ENCODE assay signal across 1 cellular context in the genomic region with DNA sequence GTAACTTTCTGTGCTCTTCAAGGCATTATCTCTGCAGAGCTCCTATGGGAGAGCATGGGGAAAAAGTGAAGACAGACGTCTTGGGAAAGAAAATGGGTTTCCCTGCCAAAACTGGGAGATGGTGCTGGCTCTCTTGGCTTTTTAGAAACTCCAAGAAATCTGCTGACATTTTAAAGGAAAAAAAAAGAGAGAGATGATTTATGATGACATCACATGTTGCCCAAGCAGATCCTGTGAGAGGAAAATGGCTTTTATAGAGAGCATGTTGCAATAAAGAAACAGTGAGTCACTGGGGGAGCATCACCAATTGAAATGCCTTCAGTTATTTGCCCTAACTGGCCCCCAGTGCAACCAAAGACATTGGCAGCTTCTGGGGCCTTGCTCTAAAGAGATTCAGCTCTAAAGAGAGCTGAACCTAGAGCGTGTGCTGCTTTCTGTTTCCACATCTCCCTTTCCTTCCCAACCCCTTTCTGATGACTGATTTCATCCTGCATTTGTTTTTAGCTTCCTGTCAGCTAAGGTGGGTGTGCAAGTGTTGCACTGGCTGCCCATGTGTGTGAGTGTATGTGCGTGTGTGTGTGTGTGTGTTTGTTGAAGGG.
TF ChIP-seq lines count a peak whose summit lies in the region.

No MANE protein-coding gene starts in this region.

TF ChIP-seq in HEK293, 187 proteins besides CTCF, POLR2A, EP300 and RAD21 (continued from another document):
- TF ChIP-seq ZNF660 (tag by site-specific recombination; IDR thresholded peaks at IDR 0.05): peak; percentile 81
- no peak for TF ChIP-seq ZNF555 (tag by site-specific recombination; conservative IDR thresholded peaks at IDR 0.05)
- TF ChIP-seq WT1 (tag by site-specific recombination; IDR thresholded peaks at IDR 0.05): no peak
- TF ChIP-seq ZNF391 (tag by site-specific recombination; IDR thresholded peaks at IDR 0.05; ENCODE audit: borderline replicate concordance, low read depth): no peak
- TF ChIP-seq KLF7 (tag by site-specific recombination; IDR thresholded peaks at IDR 0.05; ENCODE audit: borderline replicate concordance): 0 out of 2 replicates have a peak, but pooled peaks have one; percentile 22
- TF ChIP-seq, protein P1, sequence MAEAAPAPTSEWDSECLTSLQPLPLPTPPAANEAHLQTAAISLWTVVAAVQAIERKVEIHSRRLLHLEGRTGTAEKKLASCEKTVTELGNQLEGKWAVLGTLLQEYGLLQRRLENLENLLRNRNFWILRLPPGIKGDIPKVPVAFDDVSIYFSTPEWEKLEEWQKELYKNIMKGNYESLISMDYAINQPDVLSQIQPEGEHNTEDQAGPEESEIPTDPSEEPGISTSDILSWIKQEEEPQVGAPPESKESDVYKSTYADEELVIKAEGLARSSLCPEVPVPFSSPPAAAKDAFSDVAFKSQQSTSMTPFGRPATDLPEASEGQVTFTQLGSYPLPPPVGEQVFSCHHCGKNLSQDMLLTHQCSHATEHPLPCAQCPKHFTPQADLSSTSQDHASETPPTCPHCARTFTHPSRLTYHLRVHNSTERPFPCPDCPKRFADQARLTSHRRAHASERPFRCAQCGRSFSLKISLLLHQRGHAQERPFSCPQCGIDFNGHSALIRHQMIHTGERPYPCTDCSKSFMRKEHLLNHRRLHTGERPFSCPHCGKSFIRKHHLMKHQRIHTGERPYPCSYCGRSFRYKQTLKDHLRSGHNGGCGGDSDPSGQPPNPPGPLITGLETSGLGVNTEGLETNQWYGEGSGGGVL (tag by site-specific recombination; IDR thresholded peaks at IDR 0.05): peak; percentile 34
- TF ChIP-seq ZNF324 (tag by site-specific recombination; IDR thresholded peaks at IDR 0.05): 0 out of 2 replicates have a peak, but pooled peaks have one; percentile 30
- TF ChIP-seq, protein P2, sequence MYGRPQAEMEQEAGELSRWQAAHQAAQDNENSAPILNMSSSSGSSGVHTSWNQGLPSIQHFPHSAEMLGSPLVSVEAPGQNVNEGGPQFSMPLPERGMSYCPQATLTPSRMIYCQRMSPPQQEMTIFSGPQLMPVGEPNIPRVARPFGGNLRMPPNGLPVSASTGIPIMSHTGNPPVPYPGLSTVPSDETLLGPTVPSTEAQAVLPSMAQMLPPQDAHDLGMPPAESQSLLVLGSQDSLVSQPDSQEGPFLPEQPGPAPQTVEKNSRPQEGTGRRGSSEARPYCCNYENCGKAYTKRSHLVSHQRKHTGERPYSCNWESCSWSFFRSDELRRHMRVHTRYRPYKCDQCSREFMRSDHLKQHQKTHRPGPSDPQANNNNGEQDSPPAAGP (tag by site-specific recombination; IDR thresholded peaks at IDR 0.05): no peak
- TF ChIP-seq, protein P3, sequence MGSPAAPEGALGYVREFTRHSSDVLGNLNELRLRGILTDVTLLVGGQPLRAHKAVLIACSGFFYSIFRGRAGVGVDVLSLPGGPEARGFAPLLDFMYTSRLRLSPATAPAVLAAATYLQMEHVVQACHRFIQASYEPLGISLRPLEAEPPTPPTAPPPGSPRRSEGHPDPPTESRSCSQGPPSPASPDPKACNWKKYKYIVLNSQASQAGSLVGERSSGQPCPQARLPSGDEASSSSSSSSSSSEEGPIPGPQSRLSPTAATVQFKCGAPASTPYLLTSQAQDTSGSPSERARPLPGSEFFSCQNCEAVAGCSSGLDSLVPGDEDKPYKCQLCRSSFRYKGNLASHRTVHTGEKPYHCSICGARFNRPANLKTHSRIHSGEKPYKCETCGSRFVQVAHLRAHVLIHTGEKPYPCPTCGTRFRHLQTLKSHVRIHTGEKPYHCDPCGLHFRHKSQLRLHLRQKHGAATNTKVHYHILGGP (tag by site-specific recombination; IDR thresholded peaks at IDR 0.05): 0 out of 2 replicates have a peak, but pooled peaks have one; percentile 15
- peak; percentile 56; the same call in 1 of the 2 replicates for TF ChIP-seq ZBTB21 (tag by site-specific recombination; IDR thresholded peaks at IDR 0.05)
- TF ChIP-seq ZEB2 (tag by site-specific recombination; IDR thresholded peaks at IDR 0.05): peak; percentile 81
- TF ChIP-seq SCRT1 (tag by site-specific recombination; IDR thresholded peaks at IDR 0.05; ENCODE audit: borderline replicate concordance): no peak
- 0 out of 2 replicates have a peak, but pooled peaks have one; percentile 14 for TF ChIP-seq OSR2 (tag by site-specific recombination; IDR thresholded peaks at IDR 0.05)
- TF ChIP-seq, protein P4, sequence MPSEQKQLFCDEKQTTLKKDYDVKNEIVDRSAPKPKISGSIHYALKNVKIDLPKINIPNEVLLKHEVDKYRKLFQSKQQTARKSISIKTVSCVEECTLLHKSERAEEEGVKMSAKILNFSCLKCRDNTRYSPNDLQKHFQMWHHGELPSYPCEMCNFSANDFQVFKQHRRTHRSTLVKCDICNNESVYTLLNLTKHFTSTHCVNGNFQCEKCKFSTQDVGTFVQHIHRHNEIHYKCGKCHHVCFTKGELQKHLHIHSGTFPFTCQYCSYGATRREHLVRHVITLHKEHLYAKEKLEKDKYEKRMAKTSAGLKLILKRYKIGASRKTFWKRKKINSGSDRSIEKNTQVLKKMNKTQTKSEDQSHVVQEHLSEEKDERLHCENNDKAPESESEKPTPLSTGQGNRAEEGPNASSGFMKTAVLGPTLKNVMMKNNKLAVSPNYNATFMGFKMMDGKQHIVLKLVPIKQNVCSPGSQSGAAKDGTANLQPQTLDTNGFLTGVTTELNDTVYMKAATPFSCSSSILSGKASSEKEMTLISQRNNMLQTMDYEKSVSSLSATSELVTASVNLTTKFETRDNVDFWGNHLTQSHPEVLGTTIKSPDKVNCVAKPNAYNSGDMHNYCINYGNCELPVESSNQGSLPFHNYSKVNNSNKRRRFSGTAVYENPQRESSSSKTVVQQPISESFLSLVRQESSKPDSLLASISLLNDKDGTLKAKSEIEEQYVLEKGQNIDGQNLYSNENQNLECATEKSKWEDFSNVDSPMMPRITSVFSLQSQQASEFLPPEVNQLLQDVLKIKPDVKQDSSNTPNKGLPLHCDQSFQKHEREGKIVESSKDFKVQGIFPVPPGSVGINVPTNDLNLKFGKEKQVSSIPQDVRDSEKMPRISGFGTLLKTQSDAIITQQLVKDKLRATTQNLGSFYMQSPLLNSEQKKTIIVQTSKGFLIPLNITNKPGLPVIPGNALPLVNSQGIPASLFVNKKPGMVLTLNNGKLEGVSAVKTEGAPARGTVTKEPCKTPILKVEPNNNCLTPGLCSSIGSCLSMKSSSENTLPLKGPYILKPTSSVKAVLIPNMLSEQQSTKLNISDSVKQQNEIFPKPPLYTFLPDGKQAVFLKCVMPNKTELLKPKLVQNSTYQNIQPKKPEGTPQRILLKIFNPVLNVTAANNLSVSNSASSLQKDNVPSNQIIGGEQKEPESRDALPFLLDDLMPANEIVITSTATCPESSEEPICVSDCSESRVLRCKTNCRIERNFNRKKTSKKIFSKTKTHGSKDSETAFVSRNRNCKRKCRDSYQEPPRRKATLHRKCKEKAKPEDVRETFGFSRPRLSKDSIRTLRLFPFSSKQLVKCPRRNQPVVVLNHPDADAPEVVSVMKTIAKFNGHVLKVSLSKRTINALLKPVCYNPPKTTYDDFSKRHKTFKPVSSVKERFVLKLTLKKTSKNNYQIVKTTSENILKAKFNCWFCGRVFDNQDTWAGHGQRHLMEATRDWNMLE (tag by site-specific recombination; conservative IDR thresholded peaks at IDR 0.05; ENCODE audit: low read depth): peak; percentile 50; the same call in 1 of the 2 replicates
- no peak for TF ChIP-seq ZNF248 (tag by site-specific recombination; IDR thresholded peaks at IDR 0.05)
- TF ChIP-seq ZBTB17 (tag by site-specific recombination; IDR thresholded peaks at IDR 0.05): 0 out of 2 replicates have a peak, but pooled peaks have one; percentile 36
- TF ChIP-seq ZNF335 (tag by site-specific recombination; conservative IDR thresholded peaks at IDR 0.05): 0 out of 2 replicates have a peak, but pooled peaks have one; percentile 17
- TF ChIP-seq, protein P5, sequence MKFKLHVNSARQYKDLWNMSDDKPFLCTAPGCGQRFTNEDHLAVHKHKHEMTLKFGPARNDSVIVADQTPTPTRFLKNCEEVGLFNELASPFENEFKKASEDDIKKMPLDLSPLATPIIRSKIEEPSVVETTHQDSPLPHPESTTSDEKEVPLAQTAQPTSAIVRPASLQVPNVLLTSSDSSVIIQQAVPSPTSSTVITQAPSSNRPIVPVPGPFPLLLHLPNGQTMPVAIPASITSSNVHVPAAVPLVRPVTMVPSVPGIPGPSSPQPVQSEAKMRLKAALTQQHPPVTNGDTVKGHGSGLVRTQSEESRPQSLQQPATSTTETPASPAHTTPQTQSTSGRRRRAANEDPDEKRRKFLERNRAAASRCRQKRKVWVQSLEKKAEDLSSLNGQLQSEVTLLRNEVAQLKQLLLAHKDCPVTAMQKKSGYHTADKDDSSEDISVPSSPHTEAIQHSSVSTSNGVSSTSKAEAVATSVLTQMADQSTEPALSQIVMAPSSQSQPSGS (tag by site-specific recombination; IDR thresholded peaks at IDR 0.05; ENCODE audit: low read depth): peak; percentile 96
- TF ChIP-seq ZNF629 (tag by site-specific recombination; IDR thresholded peaks at IDR 0.05): peak; percentile 76; the same call in 1 of the 2 replicates
- TF ChIP-seq, protein P6, sequence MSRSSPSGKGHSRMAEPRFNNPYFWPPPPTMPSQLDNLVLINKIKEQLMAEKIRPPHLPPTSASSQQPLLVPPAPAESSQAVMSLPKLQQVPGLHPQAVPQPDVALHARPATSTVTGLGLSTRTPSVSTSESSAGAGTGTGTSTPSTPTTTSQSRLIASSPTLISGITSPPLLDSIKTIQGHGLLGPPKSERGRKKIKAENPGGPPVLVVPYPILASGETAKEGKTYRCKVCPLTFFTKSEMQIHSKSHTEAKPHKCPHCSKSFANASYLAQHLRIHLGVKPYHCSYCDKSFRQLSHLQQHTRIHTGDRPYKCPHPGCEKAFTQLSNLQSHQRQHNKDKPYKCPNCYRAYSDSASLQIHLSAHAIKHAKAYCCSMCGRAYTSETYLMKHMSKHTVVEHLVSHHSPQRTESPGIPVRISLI (tag by site-specific recombination; IDR thresholded peaks at IDR 0.05): peak; percentile 73; the same call in 1 of the 2 replicates
- TF ChIP-seq ZFP41 (tag by site-specific recombination; IDR thresholded peaks at IDR 0.05; ENCODE audit: borderline replicate concordance): no peak
- TF ChIP-seq ZNF24 (tag by site-specific recombination; IDR thresholded peaks at IDR 0.05): 0 out of 2 replicates have a peak, but pooled peaks have one; percentile 49
- no peak for TF ChIP-seq ZNF19 (tag by site-specific recombination; IDR thresholded peaks at IDR 0.05; ENCODE audit: low read depth)
- 0 out of 2 replicates have a peak, but pooled peaks have one; percentile 33 for TF ChIP-seq ZBTB48 (tag by site-specific recombination; IDR thresholded peaks at IDR 0.05)
- 0 out of 2 replicates have a peak, but pooled peaks have one; percentile 18 for TF ChIP-seq PRDM1 (tag by site-specific recombination; IDR thresholded peaks at IDR 0.05)
- peak; percentile 81 for TF ChIP-seq SCRT2 (tag by site-specific recombination; IDR thresholded peaks at IDR 0.05)
- TF ChIP-seq, protein P7, sequence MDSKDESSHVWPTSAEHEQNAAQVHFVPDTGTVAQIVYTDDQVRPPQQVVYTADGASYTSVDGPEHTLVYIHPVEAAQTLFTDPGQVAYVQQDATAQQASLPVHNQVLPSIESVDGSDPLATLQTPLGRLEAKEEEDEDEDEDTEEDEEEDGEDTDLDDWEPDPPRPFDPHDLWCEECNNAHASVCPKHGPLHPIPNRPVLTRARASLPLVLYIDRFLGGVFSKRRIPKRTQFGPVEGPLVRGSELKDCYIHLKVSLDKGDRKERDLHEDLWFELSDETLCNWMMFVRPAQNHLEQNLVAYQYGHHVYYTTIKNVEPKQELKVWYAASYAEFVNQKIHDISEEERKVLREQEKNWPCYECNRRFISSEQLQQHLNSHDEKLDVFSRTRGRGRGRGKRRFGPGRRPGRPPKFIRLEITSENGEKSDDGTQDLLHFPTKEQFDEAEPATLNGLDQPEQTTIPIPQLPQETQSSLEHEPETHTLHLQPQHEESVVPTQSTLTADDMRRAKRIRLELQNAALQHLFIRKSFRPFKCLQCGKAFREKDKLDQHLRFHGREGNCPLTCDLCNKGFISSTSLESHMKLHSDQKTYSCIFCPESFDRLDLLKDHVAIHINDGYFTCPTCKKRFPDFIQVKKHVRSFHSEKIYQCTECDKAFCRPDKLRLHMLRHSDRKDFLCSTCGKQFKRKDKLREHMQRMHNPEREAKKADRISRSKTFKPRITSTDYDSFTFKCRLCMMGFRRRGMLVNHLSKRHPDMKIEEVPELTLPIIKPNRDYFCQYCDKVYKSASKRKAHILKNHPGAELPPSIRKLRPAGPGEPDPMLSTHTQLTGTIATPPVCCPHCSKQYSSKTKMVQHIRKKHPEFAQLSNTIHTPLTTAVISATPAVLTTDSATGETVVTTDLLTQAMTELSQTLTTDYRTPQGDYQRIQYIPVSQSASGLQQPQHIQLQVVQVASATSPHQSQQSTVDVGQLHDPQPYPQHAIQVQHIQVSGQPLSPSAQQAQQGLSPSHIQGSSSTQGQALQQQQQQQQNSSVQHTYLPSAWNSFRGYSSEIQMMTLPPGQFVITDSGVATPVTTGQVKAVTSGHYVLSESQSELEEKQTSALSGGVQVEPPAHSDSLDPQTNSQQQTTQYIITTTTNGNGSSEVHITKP (tag by site-specific recombination; IDR thresholded peaks at IDR 0.05): 0 out of 2 replicates have a peak, but pooled peaks have one; percentile 36
